ENCODE assay signal across 8 cellular contexts in genomic region chr1:3900150-3900968, GRCh38. TPM values are rescaled to one million over a fixed set of nuclear protein-coding genes. Genes with fewer than 3 reads are reported as not detected.
DNase-seq lines count a peak whose midpoint lies in the region; ATAC-seq and TF ChIP-seq lines count a peak whose summit lies in the region.

Gene C1orf174 (minus strand): TSS chr1:3900272. CDS start chr1:3900186, 86 bp downstream.

- H3K4me1 ChIP-seq in Karpas-422 (ENCODE audit: low read length) (peaks cover 58% of the 10 kb centered on the region), RWPE2 (ENCODE audit: insufficient read depth, poor library complexity, severe bottlenecking) (no peaks in the 10 kb centered on the region)

- H3K9me2 ChIP-seq in Karpas-422 (replicated peaks; ENCODE audit: insufficient read depth, low read length), result no peaks in the 10 kb centered on the region

- H3K27ac Mint-ChIP-seq in activated T-helper 2 cell treated with anti-CD3 and anti-CD28 coated beads, Interferon-gamma antibody, Interleukin-2, Interleukin-4, amounts not matched to agents 10 μg/mL and 5 μg/mL and 100 μg/mL, durations not matched to agents 14 hours and 24 hours and 36 hours, result peak within 1 kb of the TSS; percentile 99
- H3K27ac Mint-ChIP-seq in naive thymus-derived CD8-positive, alpha-beta T cell, result peak within 1 kb of the TSS; percentile 91 to 99 (median 98)

- DNase-seq in DMS79 treated with DMSO at 0.1 percent for 48 hours (lab: John Stamatoyannopoulos, UW) (peak; percentile 99), Karpas-422 (peak; percentile 99), RWPE2 (ENCODE audit: low spot score) (peak; percentile 92), fibroblast of mammary gland (ENCODE audit: low read depth) (peak; percentile 96)
- DNase-seq in activated T-helper 2 cell treated with anti-CD3 and anti-CD28 coated beads, Interferon-gamma antibody, Interleukin-2, Interleukin-4, amounts not matched to agents 10 μg/mL and 5 μg/mL and 100 μg/mL, durations not matched to agents 14 hours and 24 hours and 36 hours (ENCODE audit: low spot score), result peak; percentile 91
- DNase-seq in naive thymus-derived CD8-positive, alpha-beta T cell, result peak; percentile 85 to 99 (median 97)
- DNase-seq in stimulated activated naive CD4-positive, alpha-beta T cell (lab: John Stamatoyannopoulos, UW), result peak; percentile 95 to 98 (median 97)

- peak; percentile 59 for ATAC-seq in GM21825 (IDR thresholded peaks at IDR 0.05; ENCODE audit: unreplicated experiment)
- peak; percentile 85 for ATAC-seq in RWPE2 (ENCODE audit: low read depth)
- peak; percentile 85 to 87 for ATAC-seq in naive thymus-derived CD8-positive, alpha-beta T cell

- H3K27me3 Mint-ChIP-seq in activated T-helper 2 cell treated with anti-CD3 and anti-CD28 coated beads, Interferon-gamma antibody, Interleukin-2, Interleukin-4, amounts not matched to agents 10 μg/mL and 5 μg/mL and 100 μg/mL, durations not matched to agents 14 hours and 24 hours and 36 hours (ENCODE audit: low read depth), result no peaks in the 10 kb centered on the region
- H3K27me3 Mint-ChIP-seq in naive thymus-derived CD8-positive, alpha-beta T cell, result no peaks in the 10 kb centered on the region

- H3K9ac ChIP-seq in Karpas-422 (ENCODE audit: low read length), result peak within 1 kb of the TSS; percentile 96

- H3K4me3 Mint-ChIP-seq in activated T-helper 2 cell treated with anti-CD3 and anti-CD28 coated beads, Interferon-gamma antibody, Interleukin-2, Interleukin-4, amounts not matched to agents 10 μg/mL and 5 μg/mL and 100 μg/mL, durations not matched to agents 14 hours and 24 hours and 36 hours (ENCODE audit: low read depth), result peak within 1 kb of the TSS; percentile 97
- H3K4me3 Mint-ChIP-seq in naive thymus-derived CD8-positive, alpha-beta T cell, result peak within 1 kb of the TSS; percentile 86 to 97 (median 94)

- H3K36me3 ChIP-seq in Karpas-422 (ENCODE audit: insufficient read depth, low read length) (peaks cover 11% of the 10 kb centered on the region; the same call in 1 of the 2 replicates), RWPE2 (ENCODE audit: low read depth) (0 out of 2 replicates have a peak, but pooled peaks cover 11% of the 10 kb centered on the region)

- H3K9me3 ChIP-seq in Karpas-422 (ENCODE audit: low read length), result no peaks in the 10 kb centered on the region
- H3K9me3 ChIP-seq in RWPE2 (ENCODE audit: severe bottlenecking), result peaks cover 15% of the 10 kb centered on the region

- peak within 1 kb of the TSS; percentile 94 for H3K4me2 ChIP-seq in Karpas-422 (ENCODE audit: low read depth, low read length, poor library complexity, severe bottlenecking)

- H3K27ac ChIP-seq in Karpas-422 (ENCODE audit: low read length), result peak within 1 kb of the TSS; percentile 90
- H3K27ac ChIP-seq in RWPE2 (ENCODE audit: poor library complexity, severe bottlenecking), result peak within 1 kb of the TSS; percentile 80

- H4K20me1 ChIP-seq in Karpas-422 (ENCODE audit: insufficient read depth, low read depth, low read length), result peaks cover 10% of the 10 kb centered on the region; the same call in 1 of the 2 replicates

- peak within 1 kb of the TSS; percentile 77; the same call in 1 of the 2 replicates for H2AFZ ChIP-seq in Karpas-422 (ENCODE audit: low read length)

- peaks cover 37% of the 10 kb centered on the region for H3K4me1 Mint-ChIP-seq in activated T-helper 2 cell treated with anti-CD3 and anti-CD28 coated beads, Interferon-gamma antibody, Interleukin-2, Interleukin-4, amounts not matched to agents 10 μg/mL and 5 μg/mL and 100 μg/mL, durations not matched to agents 14 hours and 24 hours and 36 hours (ENCODE audit: low read depth)
- peaks cover 25 to 80% (median 60%) of the 10 kb centered on the region in 4 donors for H3K4me1 Mint-ChIP-seq in naive thymus-derived CD8-positive, alpha-beta T cell

- H3K4me3 ChIP-seq in Karpas-422 (ENCODE audit: low read length) (peak within 1 kb of the TSS; percentile 98), RWPE2 (ENCODE audit: severe bottlenecking) (peak within 1 kb of the TSS; percentile 64), fibroblast of mammary gland (ENCODE audit: control insufficient read depth, low read depth, low read length) (peak within 1 kb of the TSS; percentile 84)

- peaks cover 28% of the 10 kb centered on the region for H3K36me3 Mint-ChIP-seq in activated T-helper 2 cell treated with anti-CD3 and anti-CD28 coated beads, Interferon-gamma antibody, Interleukin-2, Interleukin-4, amounts not matched to agents 10 μg/mL and 5 μg/mL and 100 μg/mL, durations not matched to agents 14 hours and 24 hours and 36 hours (ENCODE audit: low read depth)
- peaks cover 5 to 16% (median 7%) of the 10 kb centered on the region in 3 donors for H3K36me3 Mint-ChIP-seq in naive thymus-derived CD8-positive, alpha-beta T cell

- TF ChIP-seq CTCF in RWPE2 (IDR thresholded peaks at IDR 0.05; ENCODE audit: poor library complexity, severe bottlenecking) (no peak), fibroblast of mammary gland (conservative IDR thresholded peaks at IDR 0.05; ENCODE audit: control insufficient read depth, insufficient read depth, low read depth, low read length) (no peak)

- H3K79me2 ChIP-seq in Karpas-422 (ENCODE audit: low read length), result peaks cover 47% of the 10 kb centered on the region

- peaks cover 21% of the 10 kb centered on the region for H3K9me3 Mint-ChIP-seq in activated T-helper 2 cell treated with anti-CD3 and anti-CD28 coated beads, Interferon-gamma antibody, Interleukin-2, Interleukin-4, amounts not matched to agents 10 μg/mL and 5 μg/mL and 100 μg/mL, durations not matched to agents 14 hours and 24 hours and 36 hours
- peaks cover 0 to 18% (median 10%) of the 10 kb centered on the region in 9 donors for H3K9me3 Mint-ChIP-seq in naive thymus-derived CD8-positive, alpha-beta T cell

- H3K27me3 ChIP-seq in Karpas-422 (ENCODE audit: low read length), result no peaks in the 10 kb centered on the region
- no peaks in the 10 kb centered on the region for H3K27me3 ChIP-seq in RWPE2 (ENCODE audit: insufficient read depth, poor library complexity, severe bottlenecking)

- POLR2A ChIA-PET in naive thymus-derived CD8-positive, alpha-beta T cell (lab: Charles Lee), result interaction anchor here (0.8 to 6.0 kb wide), 7 partner anchors 10 to 124 kb away, joined by 3 to 62 read pairs (median 4); partner anchors contain the start of genes CEP104, DFFB and LRRC47

- intact Hi-C loops in activated T-helper 2 cell treated with anti-CD3 and anti-CD28 coated beads, Interferon-gamma antibody, Interleukin-2, Interleukin-4, amounts not matched to agents 10 μg/mL and 5 μg/mL and 100 μg/mL, durations not matched to agents 14 hours and 24 hours and 36 hours (cut with micrococcal nuclease), result loop anchor here (1.0 to 10.0 kb wide), 3 partner anchors 43 to 126 kb away; partner anchors contain the start of genes CEP104, DFFB, LRRC47 and SMIM1

RNA-seq across cellular contexts. Expression of gene C1orf174, which starts in this region (rescaled TPM):
- 17.4 and 25.5 TPM in 2 replicates for total RNA-seq in Karpas-422 (2014; rRNA removed; shearing (Covaris generic); ENCODE audit: low replicate concordance)
- 44.0 and 44.9 TPM in 2 replicates for total RNA-seq in activated T-helper 2 cell treated with anti-CD3 and anti-CD28 coated beads, Interferon-gamma antibody, Interleukin-2, Interleukin-4, amounts not matched to agents 10 μg/mL and 5 μg/mL and 100 μg/mL, durations not matched to agents 14 hours and 24 hours and 36 hours
- total RNA-seq in naive thymus-derived CD8-positive, alpha-beta T cell, result 10 to 100 TPM; 27.7 to 29.9 TPM
- polyA plus RNA-seq in naive thymus-derived CD8-positive, alpha-beta T cell, result 10 to 100 TPM; 16.4 to 27.6 (median 17.9) TPM

Comparison
In these comparisons a context has a peak if more than half of its experiments do, and no peak if none do; other contexts are left out.
1. Peak in every context shown above with its lines: DNase-seq, ATAC-seq, H3K4me3 ChIP-seq and H3K27ac ChIP-seq.